20 cellular contexts compared by ENCODE assay signal in genomic region chr15:96838088-96838487, GRCh38.
DNase-seq lines count a peak whose midpoint lies in the region; TF ChIP-seq lines count a peak whose summit lies in the region.
"Had no signal": no experiment of that assay in that cellular context is flagged by ENCODE, and none has a peak within 500 bp of the region (broad histone marks: within the 10 kb centered on the region; RNA-seq: fewer than 3 reads in every experiment).

No MANE protein-coding gene starts in this region.

- no TSS peak for BruUV-seq in Calu3 (replicated peaks; lab: Mats Ljungman, UMichigan)

- no peak overlapping the region for H3K4me3 ChIP-seq in epithelial cell of esophagus (ENCODE audit: low read length)
- H3K4me3 ChIP-seq: GM12878 had no signal

- CTCF ChIA-PET in GM10248 (lab: Yijun Ruan, JAX), result no interaction called here
- CTCF ChIA-PET in Calu3 (lab: Charles Lee), result interaction anchor here (0.6 kb wide), 1 partner anchor 976 kb away, joined by 3 read pairs; no protein-coding TSS in a partner anchor

- POLR2A ChIA-PET in GM10248 (lab: Yijun Ruan, JAX), result no interaction called here

- H3K27me3 Mint-ChIP-seq in Calu3 (ENCODE audit: unreplicated experiment), result no peaks in the 10 kb centered on the region
- H3K27me3 Mint-ChIP-seq: B cell; CD4-positive, CD25-positive, alpha-beta regulatory T cell had no signal

- intact Hi-C loops in Calu3 (cut with micrococcal nuclease; ENCODE audit: unreplicated experiment), result no loop called here

- DNase-seq in ELR (ENCODE audit: low read depth), result peak; percentile 28
- peak; percentile 61 for DNase-seq in NCI-H226
- DNase-seq in epithelial cell of esophagus (ENCODE audit: low read depth), result peak; percentile 61
- peak; percentile 2 for DNase-seq in kidney glomerular epithelial cell (lab: John Stamatoyannopoulos, UW)
- DNase-seq in dedifferentiated amniotic fluid mesenchymal stem cell (ENCODE audit: extremely low spot score), result no peak
- DNase-seq in ureter (ENCODE audit: low spot score), result no peak
- no peak for DNase-seq in GM10248 (ENCODE audit: extremely low spot score)
- no peak for DNase-seq in Calu3
- DNase-seq: ACHN; CD4-positive, CD25-positive, alpha-beta regulatory T cell; DMS53; HFFc6; MM.1S; NCI-H187; NCI-H526 treated with DMSO at 0.1 percent for 48 hours; NK-92 treated with Interleukin-12 subunit alpha and Interleukin-12 subunit beta, amount 100 ng/mL, for 24 hours; OCI-M1; SW 1271 had no signal

- TF ChIP-seq CTCF in epithelial cell of esophagus (IDR thresholded peaks at IDR 0.05; ENCODE audit: insufficient read depth, low read depth, low read length, missing control alignments) (no peak), GM10248 (IDR thresholded peaks at IDR 0.05; ENCODE audit: control extremely low read depth, extremely low read depth, low read depth, missing control alignments) (no peak), Calu3 (IDR thresholded peaks at IDR 0.05; ENCODE audit: unreplicated experiment) (no peak)

- H3K4me1 Mint-ChIP-seq in Calu3 (ENCODE audit: low read depth, unreplicated experiment), result no peaks in the 10 kb centered on the region
- H3K4me1 Mint-ChIP-seq: B cell; CD4-positive, CD25-positive, alpha-beta regulatory T cell had no signal

- H3K9me3 Mint-ChIP-seq in Calu3 (ENCODE audit: low read depth, unreplicated experiment), result peaks cover 6% of the 10 kb centered on the region

- H3K27ac Mint-ChIP-seq in Calu3 (ENCODE audit: unreplicated experiment), result no peak overlapping the region
- H3K27ac Mint-ChIP-seq: B cell; CD4-positive, CD25-positive, alpha-beta regulatory T cell; HFFc6 had no signal

- H3K36me3 Mint-ChIP-seq in Calu3 (ENCODE audit: insufficient read depth, unreplicated experiment), result no peaks in the 10 kb centered on the region
- H3K36me3 Mint-ChIP-seq: CD4-positive, CD25-positive, alpha-beta regulatory T cell had no signal

- no peak overlapping the region for H3K4me3 Mint-ChIP-seq in Calu3 (ENCODE audit: low read depth, unreplicated experiment)
- H3K4me3 Mint-ChIP-seq: B cell, HFFc6 had no signal

Comparison
In these comparisons a context has a peak if more than half of its experiments do, and no peak if none do; other contexts are left out.
1. DNase-seq: peak in ELR (single experiment), NCI-H226 (single experiment), epithelial cell of esophagus (single experiment) and kidney glomerular epithelial cell (single experiment); none in dedifferentiated amniotic fluid mesenchymal stem cell (single experiment), ureter (single experiment), GM10248 (single experiment) and Calu3 (single experiment).